12 cellular contexts compared by ENCODE assay signal in genomic region chr2:36688291-36688690, GRCh38. TPM values are rescaled to one million over a fixed set of nuclear protein-coding genes. Genes with fewer than 3 reads are reported as not detected.
"Had no signal": no experiment of that assay in that cellular context is flagged by ENCODE, and none has a peak within 500 bp of the region (broad histone marks: within the 10 kb centered on the region; RNA-seq: fewer than 3 reads in every experiment).

No MANE protein-coding gene starts in this region.

RNA-seq across cellular contexts. Expression of gene VIT, which starts 8.2 kb away (rescaled TPM):
- total RNA-seq: activated naive CD4-positive, alpha-beta T cell treated with anti-CD3 and anti-CD28 coated beads for 36 hours; activated naive CD4-positive, alpha-beta T cell treated with anti-CD3 and anti-CD28 coated beads, Interleukin-2, amount 50 U/mL, for 72 hours; activated naive CD8-positive, alpha-beta T cell treated with anti-CD3 and anti-CD28 coated beads for 36 hours; activated naive CD8-positive, alpha-beta T cell treated with anti-CD3 and anti-CD28 coated beads, Interleukin-2, amount 10 ng/mL, durations not matched to agents 7 days and 5 days; activated T-cell treated with anti-CD3 and anti-CD28 coated beads, Interleukin-2, amount 50 U/mL, for 4 hours; activated T-cell treated with anti-CD3 and anti-CD28 coated beads, Interleukin-2, amount 50 U/mL, for 72 hours; activated T-helper 1 cell treated with anti-CD3 and anti-CD28 coated beads, Interleukin-12 subunit alpha, Interleukin-12 subunit beta, Interleukin-2, Interleukin-4 antibody, amounts not matched to agents 30 ng/mL and 10 ng/mL and 1 ng/mL, durations not matched to agents 14 hours and 24 hours and 36 hours; activated T-helper 17 cell treated with anti-CD3 and anti-CD28 coated beads, Interleukin-2, amount 50 U/mL, for 72 hours; activated T-helper 2 cell treated with anti-CD3 and anti-CD28 coated beads, Interferon-gamma antibody, Interleukin-2, Interleukin-4, amounts not matched to agents 10 μg/mL and 5 μg/mL and 100 μg/mL, durations not matched to agents 14 hours and 24 hours and 36 hours; astrocyte; bronchial epithelial cell; cardiac muscle cell had no signal
